Comparison of ENCODE assay signal across 9 cellular contexts in the genomic region with DNA sequence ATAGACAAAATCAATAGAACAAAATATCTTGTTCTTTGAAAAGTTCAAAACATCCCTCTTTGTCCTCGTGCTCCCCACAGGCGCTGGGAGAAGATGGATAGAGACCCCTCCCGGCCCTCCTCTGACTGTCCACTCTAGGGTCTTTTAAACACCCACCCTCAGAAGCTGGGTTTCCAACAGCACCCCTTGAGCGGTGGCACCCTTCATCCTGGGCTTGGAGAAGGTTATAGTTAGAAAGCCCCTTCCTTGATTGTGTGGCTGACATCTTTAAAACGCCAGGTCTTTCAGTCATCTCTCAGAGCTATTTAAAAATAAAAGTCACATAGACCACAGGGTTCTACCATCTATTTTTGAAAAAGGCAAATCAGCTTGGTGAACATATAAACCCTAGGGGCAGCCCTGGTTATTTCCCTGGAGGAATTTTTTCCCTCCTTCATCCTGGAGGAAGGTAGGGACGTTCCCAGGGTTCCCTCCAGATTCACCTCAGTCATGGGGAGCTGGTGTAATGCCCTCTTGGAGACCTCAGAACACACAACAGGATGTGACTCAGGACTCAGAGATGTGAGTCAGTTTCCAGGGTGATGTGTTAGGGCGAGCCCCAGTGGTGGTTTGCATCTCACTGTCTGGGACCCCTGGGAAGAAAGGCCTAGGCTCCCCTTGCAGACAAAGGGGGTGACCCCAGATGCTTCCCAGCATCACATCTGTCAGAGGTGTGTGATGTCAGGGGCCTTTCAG.
DNase-seq lines count a peak whose midpoint lies in the region; ATAC-seq, FAIRE-seq and TF ChIP-seq lines count a peak whose summit lies in the region.
"Had no signal": no experiment of that assay in that cellular context is flagged by ENCODE, and none has a peak within 500 bp of the region (broad histone marks: within the 10 kb centered on the region; RNA-seq: fewer than 3 reads in every experiment).

No MANE protein-coding gene starts in this region.

- peak overlapping the region; percentile 79 for H3K4me3 Mint-ChIP-seq in HFFc6
- H3K4me3 Mint-ChIP-seq: neural crest cell had no signal

- RAD21 ChIA-PET in GM12878 (lab: Charles Lee; ENCODE audit: unreplicated experiment) = interaction anchor here (0.7 to 2.1 kb wide), 7 partner anchors 11 to 243 kb away, joined by 3 to 9 read pairs (median 3); no protein-coding TSS in a partner anchor

- peak overlapping the region; percentile 100 for H3K27ac Mint-ChIP-seq in HFFc6

- 0 out of 2 replicates have a peak, but pooled peaks have one; percentile 3 for TF ChIP-seq RAD21 in GM12878 (IDR thresholded peaks at IDR 0.05; ENCODE audit: insufficient read depth, low read depth, low read length)

- TF ChIP-seq CTCF in BJ (IDR thresholded peaks at IDR 0.05; ENCODE audit: insufficient read depth, low read depth, low read length) (no peak), HFFc6 (IDR thresholded peaks at IDR 0.05) (peak; percentile 39; the same call in 1 of the 2 replicates), GM12878 (IDR thresholded peaks at IDR 0.05 in 2 of 3, conservative IDR thresholded peaks at IDR 0.05 in 1 of 3; ENCODE audit: control insufficient read depth in 2 of 3, extremely low read depth in 1 of 3, insufficient read depth in 1 of 3, low read depth in 3 of 3, low read length in 3 of 3) (no peak), neutrophil (IDR thresholded peaks at IDR 0.05) (no peak), upper lobe of left lung (IDR thresholded peaks at IDR 0.05) (no peak)

- in situ Hi-C loops in GM12878 (cut with MboI) = no loop called here

- no peaks in the 10 kb centered on the region for H4K20me1 ChIP-seq in GM12878 (ENCODE audit: control insufficient read depth, insufficient read depth)

- H3K79me2 ChIP-seq in GM12878 (ENCODE audit: control insufficient read depth, insufficient read depth, low read length) = no peaks in the 10 kb centered on the region

- H3K36me3 ChIP-seq in BJ (ENCODE audit: control insufficient read depth, insufficient read depth, low read length) = peaks cover 15% of the 10 kb centered on the region
- no peaks in the 10 kb centered on the region for H3K36me3 ChIP-seq in GM12878 (ENCODE audit: control insufficient read depth in 2 of 2, insufficient read depth in 2 of 2, low read length in 1 of 2)
- H3K36me3 ChIP-seq in neutrophil = peaks cover 22% of the 10 kb centered on the region
- peaks cover 0 to 6% (median 2%) of the 10 kb centered on the region in 4 donors for H3K36me3 ChIP-seq in upper lobe of left lung

- SMC1A ChIA-PET in GM12878 (lab: Charles Lee; ENCODE audit: uncharacterized antibody, unreplicated experiment) = interaction anchor here (0.6 to 2.4 kb wide), 8 partner anchors 9 to 593 kb away, joined by 3 to 6 read pairs (median 3); no protein-coding TSS in a partner anchor

- CTCF ChIA-PET in BJ (lab: Yijun Ruan, JAX) (interaction anchor here (0.8 to 1.8 kb wide), 3 partner anchors 51 to 1306 kb away, joined by 3 to 6 read pairs (median 3); no protein-coding TSS in a partner anchor), GM12878 (lab: Yijun Ruan, JAX) (interaction anchor here (0.8 to 1.3 kb wide), 2 partner anchors 83 to 593 kb away, joined by 3 to 4 read pairs; no protein-coding TSS in a partner anchor)

- H3K27me3 ChIP-seq in BJ (ENCODE audit: control insufficient read depth, insufficient read depth, low read length) (no peaks in the 10 kb centered on the region), GM12878 (replicated peaks in 1 of 2; ENCODE audit: control insufficient read depth in 2 of 2, insufficient read depth in 2 of 2, low read length in 1 of 2) (no peaks in the 10 kb centered on the region), neutrophil (no peaks in the 10 kb centered on the region), upper lobe of left lung (no peaks in the 10 kb centered on the region)

- intact Hi-C loops in GM12878 (cut with micrococcal nuclease; ENCODE audit: unreplicated experiment) = loop anchor here (5.0 kb wide), 1 partner anchor 60 kb away; no protein-coding TSS in a partner anchor

- H3K27me3 Mint-ChIP-seq in HFFc6 (ENCODE audit: insufficient read depth) = peaks cover 25% of the 10 kb centered on the region

- no peak overlapping the region for H2AFZ ChIP-seq in GM12878 (ENCODE audit: control insufficient read depth, low read depth, low read length)

- TF ChIP-seq POLR2A in GM12878 (IDR thresholded peaks at IDR 0.05; ENCODE audit: low read depth, low read length) (no peak), upper lobe of left lung (IDR thresholded peaks at IDR 0.05) (no peak)

- peaks cover 99% of the 10 kb centered on the region for H3K4me1 Mint-ChIP-seq in HFFc6 (ENCODE audit: low read depth)

- H3K9ac ChIP-seq in GM12878 (ENCODE audit: control insufficient read depth, insufficient read depth, low read length) = no peak overlapping the region

- 52% methylated on average over 7 of the region's 7 CpGs for WGBS in GM12878 (ENCODE audit: insufficient coverage, insufficient replicate concordance, low lambda C conversion rate, missing lambda C conversion rate)
- 78 to 87% methylated on average over 6 to 7 of the region's 7 CpGs for WGBS in upper lobe of left lung, 2 donors

- ATAC-seq in GM12878 (peak; percentile 85), upper lobe of left lung (ENCODE audit: low FRiP score in 2 of 2) (peak; percentile 67 to 72)

- POLR2A ChIA-PET in BJ (lab: Charles Lee) (no interaction called here), GM12878 (lab: Charles Lee) (interaction anchor here (0.7 kb wide), 1 partner anchor 81 kb away, joined by 3 read pairs; no protein-coding TSS in a partner anchor)

- H3K4me1 ChIP-seq in GM12878 (ENCODE audit: control insufficient read depth, insufficient read depth, low read length) (peaks cover 24% of the 10 kb centered on the region), neutrophil (ENCODE audit: control insufficient read depth in 1 of 2, insufficient read depth in 1 of 2, low read depth in 1 of 2, low read length in 1 of 2) (peaks cover 20% of the 10 kb centered on the region in 2 experiments), upper lobe of left lung (peaks cover 0 to 25% (median 15%) of the 10 kb centered on the region in 4 donors)

- H3K36me3 Mint-ChIP-seq in HFFc6 (ENCODE audit: low read depth) = peaks cover 83% of the 10 kb centered on the region

- H3K9me3 Mint-ChIP-seq in HFFc6 = peaks cover 30% of the 10 kb centered on the region

- BruUV-seq in GM12878 (replicated peaks; lab: Mats Ljungman, UMichigan) = no TSS peak

- H3K27ac ChIP-seq in GM12878 (ENCODE audit: control insufficient read depth, insufficient read depth) (no peak overlapping the region), neutrophil (peak overlapping the region; percentile 54), upper lobe of left lung (peak overlapping the region; percentile 9 to 80 (median 66))

- peak; percentile 70 for DNase-seq in BJ (ENCODE audit: low read depth)
- DNase-seq in HFFc6 = peak; percentile 93
- DNase-seq in T-helper 22 cell (ENCODE audit: low read depth) = peak; percentile 71
- DNase-seq in GM12878 (ENCODE audit: low read depth, low spot score) = no peak
- peak in 1 of 2 donors; percentile 73 for DNase-seq in upper lobe of left lung
- no peak for DNase-seq in SK-N-DZ (ENCODE audit: low spot score)
- no peak for DNase-seq in AML-193 (lab: John Stamatoyannopoulos, UW)

- no peak overlapping the region for H3K4me2 ChIP-seq in GM12878 (ENCODE audit: control insufficient read depth, insufficient read depth)

- FAIRE-seq in GM12878 (lab: Jason Lieb, UNC) = no peak

- TF ChIP-seq EP300 in GM12878 (IDR thresholded peaks at IDR 0.05; ENCODE audit: borderline replicate concordance in 1 of 2, control insufficient read depth in 1 of 2, low read depth in 2 of 2, low read length in 2 of 2) = no peak
- no peak for TF ChIP-seq EP300 in upper lobe of left lung (IDR thresholded peaks at IDR 0.05)

- H3K9me3 ChIP-seq in GM12878 (replicated peaks; ENCODE audit: control insufficient read depth, insufficient read depth, low read length) = no peaks in the 10 kb centered on the region
- H3K9me3 ChIP-seq in neutrophil = no peaks in the 10 kb centered on the region
- no peaks in the 10 kb centered on the region for H3K9me3 ChIP-seq in upper lobe of left lung

- H3K4me3 ChIP-seq in BJ (ENCODE audit: low read depth, low read length) = no peak overlapping the region
- H3K4me3 ChIP-seq in GM12878 = no peak overlapping the region
- H3K4me3 ChIP-seq in neutrophil (ENCODE audit: low read depth in 1 of 2, low read length in 1 of 2) = no peak overlapping the region
- no peak overlapping the region for H3K4me3 ChIP-seq in upper lobe of left lung

TF ChIP-seq in GM12878, 131 proteins besides CTCF, POLR2A, EP300 and RAD21 (continues in another document):
- TF ChIP-seq SP1 (IDR thresholded peaks at IDR 0.05; ENCODE audit: low read depth, low read length) (no peak), PML (IDR thresholded peaks at IDR 0.05; ENCODE audit: low read length) (no peak), SIX5 (IDR thresholded peaks at IDR 0.05; ENCODE audit: low read depth, low read length, severe bottlenecking) (no peak), SREBF1 (IDR thresholded peaks at IDR 0.05; ENCODE audit: low read length) (no peak), MTA2 (IDR thresholded peaks at IDR 0.05; ENCODE audit: low read depth) (no peak), NBN (IDR thresholded peaks at IDR 0.05) (no peak), RCOR1 (conservative IDR thresholded peaks at IDR 0.05; ENCODE audit: low read depth, low read length) (no peak), TBL1XR1 (IDR thresholded peaks at IDR 0.05; ENCODE audit: low read depth, low read length) (no peak)
- TF ChIP-seq, protein P1, sequence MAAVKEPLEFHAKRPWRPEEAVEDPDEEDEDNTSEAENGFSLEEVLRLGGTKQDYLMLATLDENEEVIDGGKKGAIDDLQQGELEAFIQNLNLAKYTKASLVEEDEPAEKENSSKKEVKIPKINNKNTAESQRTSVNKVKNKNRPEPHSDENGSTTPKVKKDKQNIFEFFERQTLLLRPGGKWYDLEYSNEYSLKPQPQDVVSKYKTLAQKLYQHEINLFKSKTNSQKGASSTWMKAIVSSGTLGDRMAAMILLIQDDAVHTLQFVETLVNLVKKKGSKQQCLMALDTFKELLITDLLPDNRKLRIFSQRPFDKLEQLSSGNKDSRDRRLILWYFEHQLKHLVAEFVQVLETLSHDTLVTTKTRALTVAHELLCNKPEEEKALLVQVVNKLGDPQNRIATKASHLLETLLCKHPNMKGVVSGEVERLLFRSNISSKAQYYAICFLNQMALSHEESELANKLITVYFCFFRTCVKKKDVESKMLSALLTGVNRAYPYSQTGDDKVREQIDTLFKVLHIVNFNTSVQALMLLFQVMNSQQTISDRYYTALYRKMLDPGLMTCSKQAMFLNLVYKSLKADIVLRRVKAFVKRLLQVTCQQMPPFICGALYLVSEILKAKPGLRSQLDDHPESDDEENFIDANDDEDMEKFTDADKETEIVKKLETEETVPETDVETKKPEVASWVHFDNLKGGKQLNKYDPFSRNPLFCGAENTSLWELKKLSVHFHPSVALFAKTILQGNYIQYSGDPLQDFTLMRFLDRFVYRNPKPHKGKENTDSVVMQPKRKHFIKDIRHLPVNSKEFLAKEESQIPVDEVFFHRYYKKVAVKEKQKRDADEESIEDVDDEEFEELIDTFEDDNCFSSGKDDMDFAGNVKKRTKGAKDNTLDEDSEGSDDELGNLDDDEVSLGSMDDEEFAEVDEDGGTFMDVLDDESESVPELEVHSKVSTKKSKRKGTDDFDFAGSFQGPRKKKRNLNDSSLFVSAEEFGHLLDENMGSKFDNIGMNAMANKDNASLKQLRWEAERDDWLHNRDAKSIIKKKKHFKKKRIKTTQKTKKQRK (IDR thresholded peaks at IDR 0.05; ENCODE audit: low read depth, low read length) = no peak

Comparison
In these comparisons a context has a peak if more than half of its experiments do, and no peak if none do; other contexts are left out.
1. DNase-seq: peak in BJ (single experiment), HFFc6 (single experiment) and T-helper 22 cell (single experiment); none in GM12878 (single experiment), SK-N-DZ (single experiment) and AML-193 (0 of 2).